2 cellular contexts compared by ENCODE assay signal in genomic region chr6:30801950-30802349, GRCh38.
TF ChIP-seq lines count a peak whose summit lies in the region.

No MANE protein-coding gene starts in this region.

TF ChIP-seq in HepG2, 621 proteins besides CTCF, POLR2A, EP300 and RAD21 (continues in another document):
- no peak for TF ChIP-seq SOX13 (IDR thresholded peaks at IDR 0.05)
- TF ChIP-seq SOX13 (CRISPR knock-in tag; conservative IDR thresholded peaks at IDR 0.05 in 1 of 2, IDR thresholded peaks at IDR 0.05 in 1 of 2) = peak in 1 of 2 experiments; percentile 10; a peak in 1 of 4 replicates
- no peak for TF ChIP-seq MAFK (conservative IDR thresholded peaks at IDR 0.05 in 1 of 2, IDR thresholded peaks at IDR 0.05 in 1 of 2; ENCODE audit: low read length in 2 of 2)
- 0 out of 2 replicates have a peak, but pooled peaks have one; percentile 19 for TF ChIP-seq ZNF331 (CRISPR knock-in tag; IDR thresholded peaks at IDR 0.05)
- 0 out of 2 replicates have a peak, but pooled peaks have one; percentile 34 for TF ChIP-seq ZNF672 (CRISPR knock-in tag; IDR thresholded peaks at IDR 0.05)
- TF ChIP-seq GABPB1 (CRISPR knock-in tag; IDR thresholded peaks at IDR 0.05) = no peak
- 0 out of 2 replicates have a peak, but pooled peaks have one; percentile 30 for TF ChIP-seq THAP9 (CRISPR knock-in tag; IDR thresholded peaks at IDR 0.05; ENCODE audit: borderline replicate concordance)
- 0 out of 2 replicates have a peak, but pooled peaks have one; percentile 27 for TF ChIP-seq SALL1 (CRISPR knock-in tag; IDR thresholded peaks at IDR 0.05)
- TF ChIP-seq ZC3H13 (CRISPR knock-in tag; IDR thresholded peaks at IDR 0.05) = peak; percentile 45; the same call in 1 of the 2 replicates
- TF ChIP-seq ZBTB38 (CRISPR knock-in tag; IDR thresholded peaks at IDR 0.05) = peak; percentile 68; the same call in 1 of the 2 replicates
- TF ChIP-seq ZXDC (CRISPR knock-in tag; IDR thresholded peaks at IDR 0.05) = no peak
- 0 out of 2 replicates have a peak, but pooled peaks have one; percentile 16 for TF ChIP-seq MIXL1 (CRISPR knock-in tag; IDR thresholded peaks at IDR 0.05)
- TF ChIP-seq ZNF350 (CRISPR knock-in tag; IDR thresholded peaks at IDR 0.05; ENCODE audit: borderline replicate concordance, low read depth) = peak; percentile 34; the same call in 1 of the 2 replicates
- TF ChIP-seq ZNF33A (CRISPR knock-in tag; IDR thresholded peaks at IDR 0.05; ENCODE audit: borderline replicate concordance) = no peak
- TF ChIP-seq ARHGAP35 (CRISPR knock-in tag; IDR thresholded peaks at IDR 0.05; ENCODE audit: borderline replicate concordance) = no peak
- TF ChIP-seq NONO (IDR thresholded peaks at IDR 0.05) = no peak
- TF ChIP-seq NONO (CRISPR knock-in tag; conservative IDR thresholded peaks at IDR 0.05) = 0 out of 2 replicates have a peak, but pooled peaks have one; percentile 27
- TF ChIP-seq SKIL (CRISPR knock-in tag; IDR thresholded peaks at IDR 0.05; ENCODE audit: borderline replicate concordance) = peak; percentile 15; the same call in 1 of the 2 replicates
- 0 out of 2 replicates have a peak, but pooled peaks have one; percentile 33 for TF ChIP-seq ZNF280B (CRISPR knock-in tag; IDR thresholded peaks at IDR 0.05; ENCODE audit: borderline replicate concordance)

TF ChIP-seq in K562, 482 proteins besides CTCF, POLR2A, EP300 and RAD21:
- TF ChIP-seq CREBBP (IDR thresholded peaks at IDR 0.05; ENCODE audit: low read depth, low read length) (no peak), HIVEP1 (CRISPR knock-in tag; IDR thresholded peaks at IDR 0.05) (0 out of 2 replicates have a peak, but pooled peaks have one; percentile 15), HDAC1 (IDR thresholded peaks at IDR 0.05) (0 out of 4 replicates have a peak, but pooled peaks of 1 of the 2 experiments have one; percentile 28), ELF1 (tag; IDR thresholded peaks at IDR 0.05) (no peak), MLLT1 (IDR thresholded peaks at IDR 0.05) (no peak), POU5F1 (IDR thresholded peaks at IDR 0.05; ENCODE audit: borderline replicate concordance, low read depth, low read length, partially characterized antibody) (no peak), TCF15 (CRISPR knock-in tag; IDR thresholded peaks at IDR 0.05) (no peak), EP400 (IDR thresholded peaks at IDR 0.05) (no peak)
